17 cellular contexts compared by ENCODE assay signal in genomic region chr20:59835057-59835447, GRCh38.
DNase-seq lines count a peak whose midpoint lies in the region; ATAC-seq, FAIRE-seq and TF ChIP-seq lines count a peak whose summit lies in the region.
"Had no signal": no experiment of that assay in that cellular context is flagged by ENCODE, and none has a peak within 500 bp of the region (broad histone marks: within the 10 kb centered on the region; RNA-seq: fewer than 3 reads in every experiment).

No MANE protein-coding gene starts in this region.

- H3K4me1 ChIP-seq in SJCRH30 (peaks cover 18% of the 10 kb centered on the region), kidney (ENCODE audit: control insufficient read depth in 1 of 2, insufficient read depth in 1 of 2, low read depth in 1 of 2, low read length in 2 of 2) (peaks cover 0 to 2% of the 10 kb centered on the region in 2 donors), GM23338 (ENCODE audit: insufficient read depth) (no peaks in the 10 kb centered on the region), trophoblast cell (ENCODE audit: control insufficient read depth in 1 of 2, insufficient read depth in 2 of 2, low read length in 2 of 2) (peaks cover 5 to 10% of the 10 kb centered on the region in 2 experiments)

- no peak overlapping the region for H3K4me2 ChIP-seq in GM23338
- H3K4me2 ChIP-seq in trophoblast cell (ENCODE audit: low read length), result no peak overlapping the region

- H3K27me3 ChIP-seq in SJCRH30 (peaks cover 17% of the 10 kb centered on the region), GM23338 (ENCODE audit: insufficient read depth) (0 out of 2 replicates have a peak, but pooled peaks cover 5% of the 10 kb centered on the region), trophoblast cell (ENCODE audit: insufficient read depth, low read length) (no peaks in the 10 kb centered on the region)
- H3K27me3 ChIP-seq: tibial nerve had no signal

- H3K23ac ChIP-seq in trophoblast cell (ENCODE audit: low read length), result no peak overlapping the region

- no peak overlapping the region for H3K4ac ChIP-seq in trophoblast cell (ENCODE audit: low read depth, low read length)

- no peak overlapping the region for H2BK12ac ChIP-seq in trophoblast cell (ENCODE audit: low read length)

- H3F3A ChIP-seq in GM23338 (replicated peaks; ENCODE audit: low read depth), result no peaks in the 10 kb centered on the region

- H3K79me2 ChIP-seq in GM23338 (replicated peaks; ENCODE audit: insufficient read depth) (no peaks in the 10 kb centered on the region), trophoblast cell (ENCODE audit: control insufficient read depth, insufficient read depth, low read length, poor library complexity) (no peaks in the 10 kb centered on the region)

- no peak overlapping the region for H4K91ac ChIP-seq in trophoblast cell (ENCODE audit: low read depth, low read length)

- WGBS in trophoblast cell (ENCODE audit: extremely low coverage, insufficient coverage, insufficient read length), result no CpG with 5 or more reads among the region's 2 CpGs

- no peaks in the 10 kb centered on the region; the same call in 2 of the 3 replicates for H3K36me3 Mint-ChIP-seq in GM23338 (ENCODE audit: low read depth)
- H3K36me3 Mint-ChIP-seq: CD4-positive, CD25-positive, alpha-beta regulatory T cell; naive thymus-derived CD4-positive, alpha-beta T cell had no signal

- ATAC-seq in HG02623 (IDR thresholded peaks at IDR 0.05; ENCODE audit: unreplicated experiment) (no peak), GM21423 (IDR thresholded peaks at IDR 0.05; ENCODE audit: unreplicated experiment) (no peak), GM23338 (no peak)

- no peaks in the 10 kb centered on the region for H3K9me2 ChIP-seq in GM23338 (ENCODE audit: insufficient read depth)

- H3K36me3 ChIP-seq in SJCRH30, result no peaks in the 10 kb centered on the region
- H3K36me3 ChIP-seq in kidney (ENCODE audit: control insufficient read depth in 1 of 2, insufficient read depth in 2 of 2, low read length in 2 of 2), result no peaks in the 10 kb centered on the region
- no peaks in the 10 kb centered on the region for H3K36me3 ChIP-seq in GM23338 (ENCODE audit: insufficient read depth)
- H3K36me3 ChIP-seq in trophoblast cell (ENCODE audit: control insufficient read depth in 1 of 2, insufficient read depth in 2 of 2, low read length in 2 of 2), result no peaks in the 10 kb centered on the region
- H3K36me3 ChIP-seq: tibial nerve had no signal

- H2AK5ac ChIP-seq in trophoblast cell (ENCODE audit: low read length), result no peak overlapping the region

- FAIRE-seq in HTR-8/SVneo (lab: Jason Lieb, UNC) (no peak), kidney (lab: Jason Lieb, UNC) (no peak)
- FAIRE-seq: H1, TTC549 had no signal

- peaks cover 9% of the 10 kb centered on the region for H3K27me3 Mint-ChIP-seq in GM23338 (ENCODE audit: insufficient read depth, low read depth, poor library complexity)

- peaks cover 16% of the 10 kb centered on the region for H3K4me1 Mint-ChIP-seq in GM23338

- H2BK5ac ChIP-seq in trophoblast cell (ENCODE audit: low read depth, low read length, poor library complexity), result no peak overlapping the region

- no peak overlapping the region for H3K9ac ChIP-seq in kidney (ENCODE audit: low read length in 2 of 2)
- no peak overlapping the region for H3K9ac ChIP-seq in trophoblast cell (ENCODE audit: low read length)

- no peak overlapping the region for H3K18ac ChIP-seq in trophoblast cell (ENCODE audit: low read length)

- intact Hi-C loops in kidney (cut with DNase I), result no loop called here

- no peaks in the 10 kb centered on the region for H4K20me1 ChIP-seq in GM23338 (replicated peaks; ENCODE audit: insufficient read depth)

- H3K79me1 ChIP-seq in trophoblast cell (ENCODE audit: low read length), result no peaks in the 10 kb centered on the region

- no peak overlapping the region for H3K27ac ChIP-seq in SJCRH30
- no peak overlapping the region for H3K27ac ChIP-seq in kidney (ENCODE audit: low read depth in 2 of 2, low read length in 2 of 2)
- H3K27ac ChIP-seq in GM23338 (ENCODE audit: low read depth), result no peak overlapping the region
- H3K27ac ChIP-seq in trophoblast cell (ENCODE audit: low read depth, low read length), result no peak overlapping the region

- H3K9me3 ChIP-seq in SJCRH30 (replicated peaks), result no peaks in the 10 kb centered on the region
- H3K9me3 ChIP-seq in kidney (ENCODE audit: control insufficient read depth in 1 of 2, low read length in 2 of 2), result no peaks in the 10 kb centered on the region
- H3K9me3 ChIP-seq in trophoblast cell (ENCODE audit: insufficient read depth, low read depth, low read length), result peaks cover 4% of the 10 kb centered on the region
- H3K9me3 ChIP-seq: tibial nerve had no signal

- H3K9me3 Mint-ChIP-seq in GM23338, result no peaks in the 10 kb centered on the region; the same call in 2 of the 3 replicates
- H3K9me3 Mint-ChIP-seq: CD4-positive, CD25-positive, alpha-beta regulatory T cell; naive thymus-derived CD4-positive, alpha-beta T cell had no signal

- H3K4me3 Mint-ChIP-seq in GM23338, result no peak overlapping the region
- H3K4me3 Mint-ChIP-seq: CD4-positive, CD25-positive, alpha-beta regulatory T cell; naive thymus-derived CD4-positive, alpha-beta T cell had no signal

- H3K4me3 ChIP-seq in SJCRH30 (no peak overlapping the region), kidney (ENCODE audit: low read length in 2 of 2) (no peak overlapping the region), GM23338 (no peak overlapping the region), trophoblast cell (ENCODE audit: low read depth, low read length) (no peak overlapping the region)

- TF ChIP-seq CTCF in kidney (IDR thresholded peaks at IDR 0.05; ENCODE audit: borderline replicate concordance, extremely low read depth, insufficient read depth), result no peak
- no peak for TF ChIP-seq CTCF in GM23338 (conservative IDR thresholded peaks at IDR 0.05; ENCODE audit: low read depth in 2 of 2)

- no peak overlapping the region for H3K14ac ChIP-seq in trophoblast cell (ENCODE audit: low read length)

- DNase-seq in COR-L47 (lab: John Stamatoyannopoulos, UW) (peak; percentile 75), HTR-8/SVneo (ENCODE audit: insufficient read length, low spot score) (peak; percentile 8), SJCRH30 (peak; percentile 57 to 66), kidney (peak; percentile 72), GM23338 (ENCODE audit: low spot score) (no peak), trophoblast cell (no peak)
- DNase-seq: activated CD4-positive, alpha-beta T cell treated with anti-CD3 and anti-CD28 coated beads, Interleukin-2, amount 50 U/mL, for 48 hours; CD4-positive, CD25-positive, alpha-beta regulatory T cell; GF-D8; naive thymus-derived CD4-positive, alpha-beta T cell; NCI-H1436; NCI-H526 treated with DMSO at 0.1 percent for 48 hours had no signal

- H4K12ac ChIP-seq in trophoblast cell (ENCODE audit: low read depth, low read length), result no peak overlapping the region

- no peak overlapping the region for H2BK120ac ChIP-seq in trophoblast cell (ENCODE audit: insufficient read depth, low read length, poor library complexity)

- H2AFZ ChIP-seq in GM23338 (no peak overlapping the region), trophoblast cell (ENCODE audit: insufficient read depth, low read length, poor library complexity) (no peak overlapping the region)

- H4K8ac ChIP-seq in trophoblast cell (ENCODE audit: low read depth, low read length), result no peak overlapping the region

- H3K27ac Mint-ChIP-seq in GM23338, result no peak overlapping the region
- H3K27ac Mint-ChIP-seq: CD4-positive, CD25-positive, alpha-beta regulatory T cell; naive thymus-derived CD4-positive, alpha-beta T cell had no signal

TF ChIP-seq in GM23338, 12 proteins besides CTCF, POLR2A, EP300 and RAD21:
- no peak for TF ChIP-seq REST (IDR thresholded peaks at IDR 0.05; ENCODE audit: unreplicated experiment)
- TF ChIP-seq EZH2 (IDR thresholded peaks at IDR 0.05; ENCODE audit: low read depth, unreplicated experiment), result no peak
- no peak for TF ChIP-seq ZNF331 (CRISPR knock-in tag; IDR thresholded peaks at IDR 0.05; ENCODE audit: low read depth)
- no peak for TF ChIP-seq ETS1 (IDR thresholded peaks at IDR 0.05)
- TF ChIP-seq STAT1 (IDR thresholded peaks at IDR 0.05; ENCODE audit: unreplicated experiment), result no peak

Comparison
In these comparisons a context has a peak if more than half of its experiments do, and no peak if none do; other contexts are left out.
1. DNase-seq: peak in COR-L47 (single experiment), HTR-8/SVneo (single experiment), SJCRH30 (2 of 2) and kidney (single experiment); none in GM23338 (single experiment) and trophoblast cell (0 of 2).